8 cellular contexts compared by ENCODE assay signal in genomic region chr2:120679526-120679925, GRCh38. TPM values are rescaled to one million over a fixed set of nuclear protein-coding genes. Genes with fewer than 3 reads are reported as not detected.
"Had no signal": no experiment of that assay in that cellular context is flagged by ENCODE, and none has a peak within 500 bp of the region (broad histone marks: within the 10 kb centered on the region; RNA-seq: fewer than 3 reads in every experiment).

No MANE protein-coding gene starts in this region.

- H3K79me2 ChIP-seq: parathyroid adenoma had no signal

- H3K36me3 ChIP-seq: colonic mucosa had no signal

- H3K27ac Mint-ChIP-seq: activated CD4-positive, alpha-beta T cell treated with anti-CD3 and anti-CD28 coated beads, Interleukin-2, amount 10 ng/mL, durations not matched to agents 24 days and 14 days; activated CD8-positive, alpha-beta T cell treated with anti-CD3 and anti-CD28 coated beads, Interleukin-2, amount 10 ng/mL, durations not matched to agents 7 days and 5 days; activated naive CD4-positive, alpha-beta T cell treated with anti-CD3 and anti-CD28 coated beads, Interleukin-2, amount 10 ng/mL, durations not matched to agents 7 days and 5 days; activated naive CD8-positive, alpha-beta T cell treated with anti-CD3 and anti-CD28 coated beads, Interleukin-2, amount 50 U/mL, for 24 hours had no signal

- H3K4me3 ChIP-seq: colonic mucosa had no signal

- H3K9me3 Mint-ChIP-seq: activated CD4-positive, alpha-beta T cell treated with anti-CD3 and anti-CD28 coated beads, Interleukin-2, amount 10 ng/mL, durations not matched to agents 24 days and 14 days; activated naive CD4-positive, alpha-beta T cell treated with anti-CD3 and anti-CD28 coated beads, Interleukin-2, amount 10 ng/mL, durations not matched to agents 7 days and 5 days; activated naive CD8-positive, alpha-beta T cell treated with anti-CD3 and anti-CD28 coated beads, Interleukin-2, amount 50 U/mL, for 24 hours; central memory CD8-positive, alpha-beta T cell; naive thymus-derived CD8-positive, alpha-beta T cell had no signal

- H3K36me3 Mint-ChIP-seq: activated naive CD4-positive, alpha-beta T cell treated with anti-CD3 and anti-CD28 coated beads, Interleukin-2, amount 10 ng/mL, durations not matched to agents 7 days and 5 days; naive thymus-derived CD8-positive, alpha-beta T cell had no signal

- H3K4me1 Mint-ChIP-seq: activated naive CD4-positive, alpha-beta T cell treated with anti-CD3 and anti-CD28 coated beads, Interleukin-2, amount 10 ng/mL, durations not matched to agents 7 days and 5 days; central memory CD8-positive, alpha-beta T cell had no signal

- H3K4me1 ChIP-seq: colonic mucosa, parathyroid adenoma had no signal

- H3K9ac ChIP-seq: parathyroid adenoma had no signal

- H3K27me3 ChIP-seq: colonic mucosa had no signal

- H3K27ac ChIP-seq: colonic mucosa, parathyroid adenoma had no signal

- H3K4me3 Mint-ChIP-seq: activated CD4-positive, alpha-beta T cell treated with anti-CD3 and anti-CD28 coated beads, Interleukin-2, amount 10 ng/mL, durations not matched to agents 24 days and 14 days; activated CD8-positive, alpha-beta T cell treated with anti-CD3 and anti-CD28 coated beads, Interleukin-2, amount 10 ng/mL, durations not matched to agents 7 days and 5 days; activated naive CD4-positive, alpha-beta T cell treated with anti-CD3 and anti-CD28 coated beads, Interleukin-2, amount 10 ng/mL, durations not matched to agents 7 days and 5 days; activated naive CD8-positive, alpha-beta T cell treated with anti-CD3 and anti-CD28 coated beads, Interleukin-2, amount 50 U/mL, for 24 hours; central memory CD8-positive, alpha-beta T cell had no signal

- H3K9me3 ChIP-seq: colonic mucosa had no signal

RNA-seq across cellular contexts. Expression of gene GLI2, which starts 56.1 kb away (rescaled TPM):
- total RNA-seq: naive thymus-derived CD8-positive, alpha-beta T cell had no signal
- polyA plus RNA-seq: naive thymus-derived CD8-positive, alpha-beta T cell had no signal
